4 cellular contexts compared by ENCODE assay signal in the genomic region with DNA sequence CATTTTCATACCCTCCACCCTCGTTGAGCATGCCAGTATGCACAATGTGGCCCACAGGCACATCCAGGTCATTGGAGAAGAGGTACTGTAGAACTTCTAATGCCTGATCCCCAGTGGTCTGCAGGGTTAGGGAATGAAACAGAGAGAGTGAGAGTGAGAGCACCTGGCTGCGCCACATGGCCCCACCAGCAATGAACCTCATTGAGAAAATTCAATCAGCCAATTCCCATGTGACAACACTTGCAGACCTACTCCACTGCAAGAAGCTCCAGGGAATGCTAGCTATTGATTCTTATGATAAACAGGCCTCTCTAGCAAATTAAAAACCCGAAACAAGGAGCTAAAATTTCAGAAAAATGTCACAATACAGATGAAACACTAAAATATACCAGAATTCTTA. TPM values are rescaled to one million over a fixed set of nuclear protein-coding genes. Genes with fewer than 3 reads are reported as not detected.
"Had no signal": no experiment of that assay in that cellular context is flagged by ENCODE, and none has a peak within 500 bp of the region (broad histone marks: within the 10 kb centered on the region; RNA-seq: fewer than 3 reads in every experiment).

No MANE protein-coding gene starts in this region.

RNA-seq across cellular contexts. Expression of gene NPIPB15, which starts 38.6 kb away (rescaled TPM):
- total RNA-seq: activated naive CD8-positive, alpha-beta T cell treated with anti-CD3 and anti-CD28 coated beads for 36 hours; activated naive CD8-positive, alpha-beta T cell treated with anti-CD3 and anti-CD28 coated beads, Interleukin-2, amount 10 ng/mL, durations not matched to agents 7 days and 5 days; ascending aorta; cardiac septum had no signal
